ENCODE assay signal across 28 cellular contexts in genomic region chr5:2136728-2137333, GRCh38.
DNase-seq lines count a peak whose midpoint lies in the region; ATAC-seq and FAIRE-seq lines count a peak whose summit lies in the region.
"Had no signal": no experiment of that assay in that cellular context is flagged by ENCODE, and none has a peak within 500 bp of the region (broad histone marks: within the 10 kb centered on the region; RNA-seq: fewer than 3 reads in every experiment).

No MANE protein-coding gene starts in this region.

- no peak overlapping the region for H3K18ac ChIP-seq in mesenchymal stem cell (ENCODE audit: low read depth in 1 of 2, low read length in 2 of 2)

- intact Hi-C loops in activated CD4-positive, alpha-beta memory T cell treated with anti-CD3 and anti-CD28 coated beads for 36 hours (cut with micrococcal nuclease): no loop called here

- peaks cover 4% of the 10 kb centered on the region for H3K9me3 Mint-ChIP-seq in activated CD4-positive, alpha-beta memory T cell treated with anti-CD3 and anti-CD28 coated beads for 36 hours
- H3K9me3 Mint-ChIP-seq in activated CD4-positive, alpha-beta memory T cell treated with anti-CD3 and anti-CD28 coated beads, Interleukin-2, amount 10 ng/mL, durations not matched to agents 7 days and 5 days: no peaks in the 10 kb centered on the region
- H3K9me3 Mint-ChIP-seq: CD8-positive, alpha-beta T cell; WTC11 had no signal

- no peak overlapping the region for H2BK15ac ChIP-seq in mesenchymal stem cell (ENCODE audit: low read depth, poor library complexity, severe bottlenecking)

- no peaks in the 10 kb centered on the region for H3K36me3 Mint-ChIP-seq in activated CD4-positive, alpha-beta memory T cell treated with anti-CD3 and anti-CD28 coated beads for 36 hours
- H3K36me3 Mint-ChIP-seq in activated CD4-positive, alpha-beta memory T cell treated with anti-CD3 and anti-CD28 coated beads, Interleukin-2, amount 10 ng/mL, durations not matched to agents 7 days and 5 days (ENCODE audit: low read depth): no peaks in the 10 kb centered on the region
- H3K36me3 Mint-ChIP-seq: activated CD8-positive, alpha-beta memory T cell treated with anti-CD3 and anti-CD28 coated beads, Interleukin-2, amount 10 ng/mL, durations not matched to agents 7 days and 5 days; CD8-positive, alpha-beta T cell; immature natural killer cell; WTC11 had no signal

- peak overlapping the region; percentile 38 for H3K27ac Mint-ChIP-seq in activated CD4-positive, alpha-beta memory T cell treated with anti-CD3 and anti-CD28 coated beads for 36 hours
- no peak overlapping the region for H3K27ac Mint-ChIP-seq in activated CD4-positive, alpha-beta memory T cell treated with anti-CD3 and anti-CD28 coated beads, Interleukin-2, amount 10 ng/mL, durations not matched to agents 7 days and 5 days
- H3K27ac Mint-ChIP-seq: activated CD8-positive, alpha-beta memory T cell treated with anti-CD3 and anti-CD28 coated beads, Interleukin-2, amount 10 ng/mL, durations not matched to agents 7 days and 5 days; activated T-helper 2 cell treated with anti-CD3 and anti-CD28 coated beads, Interferon-gamma antibody, Interleukin-2, Interleukin-4, amounts not matched to agents 10 μg/mL and 5 μg/mL and 100 μg/mL, durations not matched to agents 14 hours and 24 hours and 36 hours; CD8-positive, alpha-beta T cell; HFFc6; immature natural killer cell; WTC11 had no signal

- no peak overlapping the region for H3K4me3 ChIP-seq in mesenchymal stem cell (ENCODE audit: insufficient read depth in 1 of 2, low read depth in 1 of 2, low read length in 2 of 2)
- H3K4me3 ChIP-seq: A549, esophagus muscularis mucosa, pancreas, suprapubic skin had no signal

- FAIRE-seq in urothelium cell line (lab: Jason Lieb, UNC): peak; percentile 94
- FAIRE-seq: A549, colon, frontal cortex, pancreas had no signal

- H3K27me3 Mint-ChIP-seq in activated CD4-positive, alpha-beta memory T cell treated with anti-CD3 and anti-CD28 coated beads for 36 hours: peaks cover 11% of the 10 kb centered on the region
- no peaks in the 10 kb centered on the region for H3K27me3 Mint-ChIP-seq in activated CD4-positive, alpha-beta memory T cell treated with anti-CD3 and anti-CD28 coated beads, Interleukin-2, amount 10 ng/mL, durations not matched to agents 7 days and 5 days
- H3K27me3 Mint-ChIP-seq: activated CD8-positive, alpha-beta memory T cell treated with anti-CD3 and anti-CD28 coated beads, Interleukin-2, amount 10 ng/mL, durations not matched to agents 7 days and 5 days had no signal

- 94% methylated on average over 44 of the region's 44 CpGs for WGBS in mesenchymal stem cell

- H2BK12ac ChIP-seq in mesenchymal stem cell (ENCODE audit: low read length in 2 of 2): no peak overlapping the region

- peaks cover 9% of the 10 kb centered on the region for H3K4me1 ChIP-seq in mesenchymal stem cell (ENCODE audit: control insufficient read depth, insufficient read depth, low read depth, low read length)
- H3K4me1 ChIP-seq: A549, esophagus muscularis mucosa, pancreas, suprapubic skin had no signal

- no peaks in the 10 kb centered on the region for H3K4me1 Mint-ChIP-seq in activated CD4-positive, alpha-beta memory T cell treated with anti-CD3 and anti-CD28 coated beads for 36 hours (ENCODE audit: low read depth)
- H3K4me1 Mint-ChIP-seq in activated CD4-positive, alpha-beta memory T cell treated with anti-CD3 and anti-CD28 coated beads, Interleukin-2, amount 10 ng/mL, durations not matched to agents 7 days and 5 days: no peaks in the 10 kb centered on the region
- H3K4me1 Mint-ChIP-seq: activated CD8-positive, alpha-beta memory T cell treated with anti-CD3 and anti-CD28 coated beads, Interleukin-2, amount 10 ng/mL, durations not matched to agents 7 days and 5 days; immature natural killer cell; WTC11 had no signal

- no peaks in the 10 kb centered on the region for H3K36me3 ChIP-seq in mesenchymal stem cell (ENCODE audit: control insufficient read depth in 1 of 2, insufficient read depth in 2 of 2, low read depth in 1 of 2, low read length in 2 of 2)
- H3K36me3 ChIP-seq: esophagus muscularis mucosa, pancreas, suprapubic skin had no signal

- CTCF ChIA-PET in activated CD4-positive, alpha-beta memory T cell treated with anti-CD3 and anti-CD28 coated beads for 36 hours (lab: Charles Lee): no interaction called here
- CTCF ChIA-PET in activated CD4-positive, alpha-beta memory T cell treated with anti-CD3 and anti-CD28 coated beads, Interleukin-2, amount 10 ng/mL, durations not matched to agents 7 days and 5 days (lab: Charles Lee): no interaction called here

- H3K27ac ChIP-seq in mesenchymal stem cell (ENCODE audit: low read length, poor library complexity, severe bottlenecking): no peak overlapping the region
- H3K27ac ChIP-seq: A549, esophagus muscularis mucosa, KMS-11, pancreas, suprapubic skin had no signal

- H4K91ac ChIP-seq in mesenchymal stem cell (ENCODE audit: low read length): peak overlapping the region; percentile 18

- POLR2A ChIA-PET in activated CD4-positive, alpha-beta memory T cell treated with anti-CD3 and anti-CD28 coated beads for 36 hours (lab: Charles Lee): no interaction called here
- POLR2A ChIA-PET in activated CD4-positive, alpha-beta memory T cell treated with anti-CD3 and anti-CD28 coated beads, Interleukin-2, amount 10 ng/mL, durations not matched to agents 7 days and 5 days (lab: Charles Lee): no interaction called here

- no peak overlapping the region for H2AFZ ChIP-seq in mesenchymal stem cell (ENCODE audit: low read depth, low read length)

- H4K8ac ChIP-seq in mesenchymal stem cell (ENCODE audit: low read length): no peak overlapping the region

- H3K27me3 ChIP-seq in mesenchymal stem cell (ENCODE audit: control insufficient read depth in 1 of 2, insufficient read depth in 1 of 2, low read length in 2 of 2): peaks cover 0 to 4% of the 10 kb centered on the region in 2 experiments

- no peaks in the 10 kb centered on the region for H3K9me3 ChIP-seq in mesenchymal stem cell (ENCODE audit: control insufficient read depth, low read length)
- H3K9me3 ChIP-seq: A549, esophagus muscularis mucosa, pancreas, suprapubic skin had no signal

- no peak for ATAC-seq in HG03432 (IDR thresholded peaks at IDR 0.05; ENCODE audit: unreplicated experiment)
- ATAC-seq: A549; activated CD8-positive, alpha-beta memory T cell treated with anti-CD3 and anti-CD28 coated beads, Interleukin-2, amount 10 ng/mL, durations not matched to agents 7 days and 5 days; CD8-positive, alpha-beta T cell; pancreas; PC-3; right cardiac atrium; WTC11 had no signal

- no peak overlapping the region for H3K23ac ChIP-seq in mesenchymal stem cell (ENCODE audit: low read length in 2 of 2)

- no peak overlapping the region for H3K14ac ChIP-seq in mesenchymal stem cell (ENCODE audit: low read length in 2 of 2)

- no peak overlapping the region for H3K4ac ChIP-seq in mesenchymal stem cell (ENCODE audit: low read depth in 1 of 2, low read length in 2 of 2)

- H2BK120ac ChIP-seq in mesenchymal stem cell (ENCODE audit: low read depth, low read length): no peak overlapping the region

- peak; percentile 10 for DNase-seq in activated CD4-positive, alpha-beta memory T cell treated with anti-CD3 and anti-CD28 coated beads for 36 hours
- no peak for DNase-seq in activated CD4-positive, alpha-beta memory T cell treated with anti-CD3 and anti-CD28 coated beads, Interleukin-2, amount 10 ng/mL, durations not matched to agents 7 days and 5 days
- peak; percentile 23 to 35 for DNase-seq in stimulated activated CD8-positive, alpha-beta memory T cell treated with anti-CD3 and anti-CD28 coated beads, Interleukin-7, amount 100 ng/mL, for 4 hours (ENCODE audit: low read depth in 2 of 2)
- DNase-seq in stimulated activated CD8-positive, alpha-beta memory T cell treated with anti-CD3 and anti-CD28 coated beads, Interleukin-4, amount 100 ng/mL, for 48 hours: no peak
- DNase-seq in mesenchymal stem cell (no peak), urothelium cell line (ENCODE audit: low spot score) (no peak), GM19240 (ENCODE audit: insufficient read length, low spot score) (no peak)
- DNase-seq: activated CD8-positive, alpha-beta memory T cell treated with anti-CD3 and anti-CD28 coated beads, Interleukin-2, amount 10 ng/mL, durations not matched to agents 7 days and 5 days; amniotic stem cell; CD8-positive, alpha-beta T cell; HFFc6; hippocampal formation; immature natural killer cell; NCI-H1436 treated with DMSO at 0.1 percent for 48 hours; NCI-H510A treated with DMSO at 0.1 percent for 48 hours; pancreas; PC-3; right cardiac atrium; SHP77 had no signal

- H3K4me3 Mint-ChIP-seq in activated CD4-positive, alpha-beta memory T cell treated with anti-CD3 and anti-CD28 coated beads for 36 hours: no peak overlapping the region
- H3K4me3 Mint-ChIP-seq in activated CD4-positive, alpha-beta memory T cell treated with anti-CD3 and anti-CD28 coated beads, Interleukin-2, amount 10 ng/mL, durations not matched to agents 7 days and 5 days: no peak overlapping the region
- H3K4me3 Mint-ChIP-seq: activated CD8-positive, alpha-beta memory T cell treated with anti-CD3 and anti-CD28 coated beads, Interleukin-2, amount 10 ng/mL, durations not matched to agents 7 days and 5 days; CD8-positive, alpha-beta T cell; HFFc6; immature natural killer cell; WTC11 had no signal

- no peak overlapping the region for H3K9ac ChIP-seq in mesenchymal stem cell (ENCODE audit: low read length)
- H3K9ac ChIP-seq: KMS-11 had no signal

- no peak overlapping the region for H2AK5ac ChIP-seq in mesenchymal stem cell (ENCODE audit: low read length, severe bottlenecking)

- no peak overlapping the region for H2BK5ac ChIP-seq in mesenchymal stem cell (ENCODE audit: low read depth, low read length, poor library complexity, severe bottlenecking)

- H3K79me1 ChIP-seq in mesenchymal stem cell (replicated peaks; ENCODE audit: low read length, poor library complexity, severe bottlenecking): no peaks in the 10 kb centered on the region

- H3K4me2 ChIP-seq in mesenchymal stem cell (ENCODE audit: low read length, poor library complexity, severe bottlenecking): no peak overlapping the region
- H3K4me2 ChIP-seq: A549, KMS-11 had no signal

Comparison
In these comparisons a context has a peak if more than half of its experiments do, and no peak if none do; other contexts are left out.
1. DNase-seq: peak in activated CD4-positive, alpha-beta memory T cell treated with anti-CD3 and anti-CD28 coated beads for 36 hours (single experiment) and stimulated activated CD8-positive, alpha-beta memory T cell treated with anti-CD3 and anti-CD28 coated beads, Interleukin-7, amount 100 ng/mL, for 4 hours (2 of 2); none in activated CD4-positive, alpha-beta memory T cell treated with anti-CD3 and anti-CD28 coated beads, Interleukin-2, amount 10 ng/mL, durations not matched to agents 7 days and 5 days (single experiment), stimulated activated CD8-positive, alpha-beta memory T cell treated with anti-CD3 and anti-CD28 coated beads, Interleukin-4, amount 100 ng/mL, for 48 hours (single experiment), mesenchymal stem cell (single experiment), urothelium cell line (single experiment) and GM19240 (single experiment).